In genomic region chr2:128788636-128789220, GRCh38 we compare ENCODE assay signal across 19 cellular contexts.
"Had no signal": no experiment of that assay in that cellular context is flagged by ENCODE, and none has a peak within 500 bp of the region (broad histone marks: within the 10 kb centered on the region; RNA-seq: fewer than 3 reads in every experiment).

No MANE protein-coding gene starts in this region.

- H3K36me3 Mint-ChIP-seq: activated naive CD4-positive, alpha-beta T cell treated with anti-CD3 and anti-CD28 coated beads, Interleukin-2, amount 10 ng/mL, durations not matched to agents 7 days and 5 days had no signal

- H3K4me1 Mint-ChIP-seq: activated CD4-positive, alpha-beta T cell treated with anti-CD3 and anti-CD28 coated beads for 36 hours; activated naive CD4-positive, alpha-beta T cell treated with anti-CD3 and anti-CD28 coated beads, Interleukin-2, amount 10 ng/mL, durations not matched to agents 7 days and 5 days; activated naive CD8-positive, alpha-beta T cell treated with anti-CD3 and anti-CD28 coated beads, Interleukin-2, amount 50 U/mL, for 24 hours; T-helper 17 cell had no signal

- H3K9me3 ChIP-seq: esophagus muscularis mucosa, gastroesophageal sphincter, heart right ventricle, transverse colon had no signal

- H3K9me3 Mint-ChIP-seq: nephron had no signal

- H3K4me3 Mint-ChIP-seq: activated CD4-positive, alpha-beta T cell treated with anti-CD3 and anti-CD28 coated beads for 36 hours; activated naive CD4-positive, alpha-beta T cell treated with anti-CD3 and anti-CD28 coated beads, Interleukin-2, amount 10 ng/mL, durations not matched to agents 7 days and 5 days; activated naive CD8-positive, alpha-beta T cell treated with anti-CD3 and anti-CD28 coated beads, Interleukin-2, amount 50 U/mL, for 24 hours; T-helper 17 cell had no signal

- H3K4me3 ChIP-seq: esophagus muscularis mucosa, gastroesophageal sphincter, heart right ventricle, transverse colon had no signal

- H3K27me3 ChIP-seq: brain microvascular endothelial cell, gastroesophageal sphincter, transverse colon had no signal

- H3K27ac Mint-ChIP-seq: activated CD4-positive, alpha-beta T cell treated with anti-CD3 and anti-CD28 coated beads for 36 hours; activated naive CD4-positive, alpha-beta T cell treated with anti-CD3 and anti-CD28 coated beads, Interleukin-2, amount 10 ng/mL, durations not matched to agents 7 days and 5 days; activated naive CD8-positive, alpha-beta T cell treated with anti-CD3 and anti-CD28 coated beads, Interleukin-2, amount 50 U/mL, for 24 hours; T-helper 17 cell had no signal

- H3K36me3 ChIP-seq: brain microvascular endothelial cell, esophagus muscularis mucosa, gastroesophageal sphincter, heart right ventricle, transverse colon had no signal

- H3K4me1 ChIP-seq: gastroesophageal sphincter, heart right ventricle, transverse colon had no signal

- H3K27me3 Mint-ChIP-seq: activated CD4-positive, alpha-beta T cell treated with anti-CD3 and anti-CD28 coated beads for 36 hours; activated naive CD4-positive, alpha-beta T cell treated with anti-CD3 and anti-CD28 coated beads, Interleukin-2, amount 10 ng/mL, durations not matched to agents 7 days and 5 days; activated naive CD8-positive, alpha-beta T cell treated with anti-CD3 and anti-CD28 coated beads, Interleukin-2, amount 50 U/mL, for 24 hours; T-helper 17 cell had no signal

- H3K27ac ChIP-seq: brain microvascular endothelial cell, esophagus muscularis mucosa, gastroesophageal sphincter, heart right ventricle, transverse colon had no signal

- ATAC-seq: activated CD4-positive, alpha-beta T cell treated with anti-CD3 and anti-CD28 coated beads for 36 hours; activated naive CD8-positive, alpha-beta T cell treated with anti-CD3 and anti-CD28 coated beads, Interleukin-2, amount 50 U/mL, for 24 hours; gastroesophageal sphincter; heart right ventricle; stimulated activated naive CD8-positive, alpha-beta T cell treated with anti-CD3 and anti-CD28 coated beads, Interleukin-15, Interleukin-2, amounts not matched to agents 100 U/mL and 50 U/mL, for 24 hours; T-helper 17 cell had no signal

- DNase-seq: activated CD4-positive, alpha-beta T cell treated with anti-CD3 and anti-CD28 coated beads for 36 hours; activated CD4-positive, alpha-beta T cell treated with anti-CD3 and anti-CD28 coated beads, Interleukin-2, amount 50 U/mL, for 48 hours; activated effector memory CD4-positive, alpha-beta T cell treated with Interleukin-2 at 50 U/mL for 16 hours; activated naive CD4-positive, alpha-beta T cell treated with anti-CD3 and anti-CD28 coated beads, Interleukin-2, amount 10 ng/mL, durations not matched to agents 7 days and 5 days; activated naive CD8-positive, alpha-beta T cell treated with anti-CD3 and anti-CD28 coated beads, Interleukin-2, amount 50 U/mL, for 24 hours; activated T-cell treated with anti-CD3 and anti-CD28 coated beads, Interleukin-2, amount 50 U/mL, for 48 hours; anterior cingulate cortex; brain microvascular endothelial cell; cortex of kidney; effector CD4-positive, alpha-beta T cell; heart right ventricle; mesenchymal stem cell; occipital lobe; stimulated activated naive CD8-positive, alpha-beta T cell treated with anti-CD3 and anti-CD28 coated beads, Interleukin-15, Interleukin-2, amounts not matched to agents 100 U/mL and 50 U/mL, for 24 hours; T-helper 17 cell; transverse colon had no signal
